ENCODE assay signal across 20 cellular contexts in the genomic region with DNA sequence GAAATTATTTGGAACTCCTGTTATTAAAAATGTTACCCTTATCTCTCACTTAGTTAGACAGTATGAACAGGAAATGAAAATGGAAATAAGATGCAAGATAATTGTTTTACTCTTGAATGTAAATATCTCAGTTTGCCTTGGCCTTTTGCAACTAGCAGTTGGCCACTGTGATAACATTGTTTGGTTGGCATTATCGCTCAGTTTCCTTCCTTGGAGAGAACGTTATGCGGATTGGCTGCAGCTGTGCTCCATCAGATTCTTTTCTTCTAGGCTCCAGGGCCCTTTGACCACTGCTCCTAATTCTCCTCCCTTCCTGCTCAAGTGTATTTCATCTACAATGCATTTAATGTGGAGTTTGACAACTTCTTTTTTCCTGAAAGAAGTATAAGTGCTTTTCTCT.
"Had no signal": no experiment of that assay in that cellular context is flagged by ENCODE, and none has a peak within 500 bp of the region (broad histone marks: within the 10 kb centered on the region; RNA-seq: fewer than 3 reads in every experiment).

No MANE protein-coding gene starts in this region.

- DNase-seq: activated CD4-positive, alpha-beta T cell treated with anti-CD3 and anti-CD28 coated beads, Interleukin-2, amount 50 U/mL, for 48 hours; activated CD8-positive, alpha-beta memory T cell treated with anti-CD3 and anti-CD28 coated beads, Interleukin-2, amount 10 ng/mL, durations not matched to agents 7 days and 5 days; activated naive CD4-positive, alpha-beta T cell treated with anti-CD3 and anti-CD28 coated beads, Interleukin-2, amount 10 ng/mL, durations not matched to agents 7 days and 5 days; activated T-cell treated with anti-CD3 and anti-CD28 coated beads, Interleukin-2, amount 50 U/mL, for 1 hour; cerebellar nuclear complex; effector memory CD4-positive, alpha-beta T cell; gastrocnemius medialis; heart right ventricle; left colon; natural killer cell; SJCRH30; stimulated activated CD4-positive, alpha-beta T cell treated with anti-CD3 and anti-CD28 coated beads, Interleukin-4, amount 100 ng/mL, for 24 hours; stimulated activated CD8-positive, alpha-beta memory T cell treated with anti-CD3 and anti-CD28 coated beads, Interleukin-4, amount 100 ng/mL, for 48 hours; stimulated activated naive CD4-positive, alpha-beta T cell treated with Interleukin-2 at 50 U/mL for 16 hours; T-helper 17 cell; transverse colon had no signal

- H3K27ac ChIP-seq: ascending aorta, breast epithelium, gastrocnemius medialis, heart right ventricle, SJCRH30, transverse colon had no signal

- H3K9me3 ChIP-seq: breast epithelium, gastrocnemius medialis, SJCRH30, transverse colon had no signal

- H3K36me3 ChIP-seq: ascending aorta, breast epithelium, gastrocnemius medialis, heart right ventricle, SJCRH30, transverse colon had no signal

- FAIRE-seq: islet of Langerhans had no signal

- H3K4me1 ChIP-seq: ascending aorta, breast epithelium, gastrocnemius medialis, transverse colon had no signal

- ATAC-seq: activated CD4-positive, CD25-positive, alpha-beta regulatory T cell treated with anti-CD3 and anti-CD28 coated beads, Interleukin-2, amount 50 U/mL, for 24 hours; activated CD8-positive, alpha-beta memory T cell treated with anti-CD3 and anti-CD28 coated beads, Interleukin-2, amount 10 ng/mL, durations not matched to agents 7 days and 5 days; gastrocnemius medialis; heart right ventricle; left colon; natural killer cell; T-helper 17 cell had no signal

- H3K27me3 ChIP-seq: ascending aorta, breast epithelium, gastrocnemius medialis, heart right ventricle, SJCRH30, transverse colon had no signal

- H3K4me3 ChIP-seq: ascending aorta, breast epithelium, gastrocnemius medialis, heart right ventricle, SJCRH30, transverse colon had no signal
